In genomic region chr2:15941483-15941853, GRCh38 we compare ENCODE assay signal across 8 cellular contexts. TPM values are rescaled to one million over a fixed set of nuclear protein-coding genes. Genes with fewer than 3 reads are reported as not detected.
DNase-seq lines count a peak whose midpoint lies in the region; ATAC-seq, FAIRE-seq and TF ChIP-seq lines count a peak whose summit lies in the region.
"Had no signal": no experiment of that assay in that cellular context is flagged by ENCODE, and none has a peak within 500 bp of the region (broad histone marks: within the 10 kb centered on the region; RNA-seq: fewer than 3 reads in every experiment).

No MANE protein-coding gene starts in this region.

- no peak overlapping the region for H2AFZ ChIP-seq in H9 (ENCODE audit: low read length)

- H3K4me1 ChIP-seq in H9 (ENCODE audit: insufficient read depth, low read length) (peaks cover 10% of the 10 kb centered on the region), iPS DF 6.9 (ENCODE audit: control insufficient read depth, insufficient read depth, low read length) (peaks cover 2% of the 10 kb centered on the region), skeletal muscle satellite cell (ENCODE audit: control insufficient read depth, insufficient read depth, low read length) (peaks cover 20% of the 10 kb centered on the region)

- H3K4ac ChIP-seq in H9 (ENCODE audit: low read depth, low read length), result no peak overlapping the region

- no peak for FAIRE-seq in HTR-8/SVneo (lab: Jason Lieb, UNC)

- no peak overlapping the region for H3K18ac ChIP-seq in H9 (ENCODE audit: insufficient read length, low read depth, low read length)

- no peak overlapping the region for H2AK5ac ChIP-seq in H9 (ENCODE audit: insufficient read length, low read length)

- H3K9ac ChIP-seq in H9 (ENCODE audit: extremely low read depth, insufficient read length, low read length), result peak overlapping the region; percentile 87
- H3K9ac ChIP-seq in skeletal muscle satellite cell (ENCODE audit: low read depth, low read length), result no peak overlapping the region

- ATAC-seq in effector memory CD8-positive, alpha-beta T cell (replicated peaks), result no peak

- H3K23me2 ChIP-seq in H9 (ENCODE audit: insufficient read length, low read depth, low read length, poor library complexity, severe bottlenecking), result peaks cover 17% of the 10 kb centered on the region

- no peak overlapping the region for H2BK20ac ChIP-seq in H9 (ENCODE audit: low read depth, low read length, poor library complexity, severe bottlenecking)

- peaks cover 5% of the 10 kb centered on the region for H3K27me3 Mint-ChIP-seq in H9 (ENCODE audit: low read depth)
- peaks cover 56 to 81% of the 10 kb centered on the region in 2 donors for H3K27me3 Mint-ChIP-seq in effector memory CD8-positive, alpha-beta T cell

- H3K23ac ChIP-seq in H9 (ENCODE audit: insufficient read length, low read depth, low read length), result no peak overlapping the region

- H3K4me3 Mint-ChIP-seq in H9, result peak overlapping the region; percentile 94 to 99
- H3K4me3 Mint-ChIP-seq in effector memory CD8-positive, alpha-beta T cell, result peak overlapping the region in 1 of 2 donors; percentile 20

- peak; percentile 85 for DNase-seq in H9
- DNase-seq in NCI-H748 treated with DMSO at 0.1 percent for 48 hours (lab: John Stamatoyannopoulos, UW), result peak; percentile 24
- peak; percentile 67 for DNase-seq in iPS DF 6.9 (ENCODE audit: low read depth, low spot score)
- DNase-seq in HTR-8/SVneo (ENCODE audit: insufficient read length, low spot score), result no peak
- DNase-seq in NCI-H2171 treated with DMSO at 0.1 percent for 48 hours (lab: John Stamatoyannopoulos, UW), result no peak
- DNase-seq in effector memory CD8-positive, alpha-beta T cell, result no peak

- H2BK5ac ChIP-seq in H9 (ENCODE audit: insufficient read length, low read length), result no peak overlapping the region

- TF ChIP-seq CTCF in H9 (conservative IDR thresholded peaks at IDR 0.05), result no peak

- peaks cover 57 to 58% of the 10 kb centered on the region in 2 experiments for H3K4me1 Mint-ChIP-seq in H9
- H3K4me1 Mint-ChIP-seq in effector memory CD8-positive, alpha-beta T cell (ENCODE audit: low read depth in 2 of 2), result peaks cover 0 to 7% of the 10 kb centered on the region in 2 donors

- no peak overlapping the region for H2BK120ac ChIP-seq in H9 (ENCODE audit: low read depth, low read length, poor library complexity, severe bottlenecking)

- H4K20me1 ChIP-seq in H9 (ENCODE audit: control insufficient read depth, insufficient read depth, insufficient read length), result no peaks in the 10 kb centered on the region

- peaks cover 10% of the 10 kb centered on the region for H3K36me3 ChIP-seq in iPS DF 6.9 (ENCODE audit: control insufficient read depth, insufficient read depth, low read length)
- no peaks in the 10 kb centered on the region for H3K36me3 ChIP-seq in skeletal muscle satellite cell (ENCODE audit: insufficient read depth, low read length)
- H3K36me3 ChIP-seq: neutrophil had no signal

- H4K5ac ChIP-seq in H9 (ENCODE audit: insufficient read length, low read depth, low read length), result no peak overlapping the region

- H3K36me3 Mint-ChIP-seq in H9 (ENCODE audit: insufficient read depth in 1 of 3, low read depth in 3 of 3), result peaks cover 42 to 43% (median 42%) of the 10 kb centered on the region in 3 experiments
- no peaks in the 10 kb centered on the region for H3K36me3 Mint-ChIP-seq in effector memory CD8-positive, alpha-beta T cell (ENCODE audit: insufficient read depth)

- peaks cover 3% of the 10 kb centered on the region for H3K79me1 ChIP-seq in H9 (ENCODE audit: insufficient read depth, low read depth, low read length, poor library complexity, severe bottlenecking)

- no peak overlapping the region for H3K56ac ChIP-seq in H9 (ENCODE audit: insufficient read length, low read depth, low read length)

- no peaks in the 10 kb centered on the region for H3K9me3 ChIP-seq in H9 (ENCODE audit: control insufficient read depth, low read depth, low read length)
- H3K9me3 ChIP-seq in iPS DF 6.9 (ENCODE audit: control insufficient read depth, insufficient read depth, low read length), result no peaks in the 10 kb centered on the region
- H3K9me3 ChIP-seq in skeletal muscle satellite cell (replicated peaks; ENCODE audit: low read length), result no peaks in the 10 kb centered on the region
- H3K9me3 ChIP-seq: neutrophil had no signal

- peaks cover 6 to 8% of the 10 kb centered on the region in 2 experiments; a peak in 3 of 5 replicates for H3K9me3 Mint-ChIP-seq in H9
- H3K9me3 Mint-ChIP-seq in effector memory CD8-positive, alpha-beta T cell, result peaks cover 3 to 6% of the 10 kb centered on the region in 2 donors

- H3K4me3 ChIP-seq in iPS DF 6.9 (ENCODE audit: low read length) (peak overlapping the region; percentile 98; the same call in 1 of the 2 replicates), skeletal muscle satellite cell (ENCODE audit: low read length) (peak overlapping the region; percentile 62)

- peak overlapping the region; percentile 87 to 98 (median 91); a peak in 6 of 7 replicates for H3K27ac Mint-ChIP-seq in H9
- no peak overlapping the region for H3K27ac Mint-ChIP-seq in effector memory CD8-positive, alpha-beta T cell

- H4K91ac ChIP-seq in H9 (ENCODE audit: insufficient read length, low read depth, low read length), result no peak overlapping the region

- H3T11ph ChIP-seq in H9 (ENCODE audit: low read length), result no peak overlapping the region

- WGBS in H9 (ENCODE audit: extremely low coverage, insufficient read length, low lambda C conversion rate), result no CpG with 5 or more reads among the region's 14 CpGs
- WGBS in iPS DF 6.9 (ENCODE audit: insufficient coverage, insufficient read length), result no CpG with 5 or more reads among the region's 14 CpGs

- H2BK12ac ChIP-seq in H9 (ENCODE audit: insufficient read length, low read depth, low read length), result no peak overlapping the region

- peak overlapping the region; percentile 98 for H3K4me2 ChIP-seq in H9 (ENCODE audit: insufficient read depth, insufficient read length, low read length)
- H3K4me2 ChIP-seq in skeletal muscle satellite cell (ENCODE audit: low read length), result no peak overlapping the region

- no peak overlapping the region for H2BK15ac ChIP-seq in H9 (ENCODE audit: low read depth, low read length)

- no peak overlapping the region for H4K8ac ChIP-seq in H9 (replicated peaks; ENCODE audit: insufficient read length, low read depth, low read length)

- H3K27ac ChIP-seq in H9 (ENCODE audit: insufficient read length, low read depth, low read length), result no peak overlapping the region
- no peak overlapping the region for H3K27ac ChIP-seq in iPS DF 6.9 (ENCODE audit: low read length)
- H3K27ac ChIP-seq: neutrophil had no signal

- 0 out of 2 replicates have a peak overlapping the region, but pooled peaks have one; percentile 49 for H3K14ac ChIP-seq in H9 (ENCODE audit: insufficient read depth, low read length)

- peaks cover 43% of the 10 kb centered on the region for H3K79me2 ChIP-seq in H9 (ENCODE audit: insufficient read depth, low read length)

- no peaks in the 10 kb centered on the region for H3K27me3 ChIP-seq in H9 (ENCODE audit: insufficient read depth, low read length)
- H3K27me3 ChIP-seq in iPS DF 6.9 (ENCODE audit: control insufficient read depth, insufficient read depth, low read length), result no peaks in the 10 kb centered on the region
- H3K27me3 ChIP-seq in skeletal muscle satellite cell (ENCODE audit: control insufficient read depth, insufficient read depth, low read length), result peaks cover 60% of the 10 kb centered on the region

RNA-seq across cellular contexts. Expression of gene MYCN, which starts 1.1 kb away (rescaled TPM):
- 100.0 and 105 TPM in 2 replicates for total RNA-seq in H9 (2021)
- total RNA-seq in skeletal muscle satellite cell (2012; rRNA removed), result 0.22 TPM in 1 of 2 replicates, not detected in the other

Comparison
In these comparisons a context has a peak if more than half of its experiments do, and no peak if none do; other contexts are left out.
1. DNase-seq: peak in H9 (single experiment), NCI-H748 treated with DMSO at 0.1 percent for 48 hours (single experiment) and iPS DF 6.9 (single experiment); none in HTR-8/SVneo (single experiment), NCI-H2171 treated with DMSO at 0.1 percent for 48 hours (single experiment) and effector memory CD8-positive, alpha-beta T cell (0 of 3).
2. H3K27ac Mint-ChIP-seq: peak in H9 (3 of 3); none in effector memory CD8-positive, alpha-beta T cell (0 of 2).